Comparison of ENCODE assay signal across 15 cellular contexts in the genomic region with DNA sequence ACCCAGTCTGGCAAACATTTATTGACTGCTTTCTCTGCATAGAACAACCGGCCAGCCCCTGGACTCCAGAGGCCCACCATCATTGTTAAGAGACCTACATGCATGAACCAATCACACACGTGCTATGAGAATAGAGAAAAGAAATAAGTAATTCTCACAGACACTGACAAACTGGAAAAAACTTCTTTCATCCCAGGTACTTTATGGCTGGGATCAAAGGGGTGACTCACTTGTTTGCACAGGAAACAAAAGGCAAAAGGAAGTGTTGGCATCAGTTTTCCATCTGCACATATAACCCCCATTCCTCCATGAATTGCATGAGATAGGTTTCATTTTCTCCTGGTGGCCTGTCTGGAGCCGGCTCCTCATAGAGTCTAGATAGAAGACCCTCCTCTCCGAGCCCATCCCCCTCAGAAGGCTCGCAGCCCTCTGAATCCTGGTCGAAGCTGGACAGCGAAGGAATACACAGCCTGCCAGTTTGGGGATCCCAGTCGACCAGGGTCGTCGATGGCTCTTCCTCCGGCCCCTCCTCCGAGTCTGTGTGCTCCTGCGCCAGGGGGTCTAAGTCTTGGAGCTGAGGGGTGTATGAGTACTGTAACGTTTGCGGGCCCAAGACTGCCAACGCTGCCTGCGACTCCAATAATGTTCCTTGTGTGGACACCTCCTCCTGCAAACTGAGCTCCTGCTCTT. TPM values are rescaled to one million over a fixed set of nuclear protein-coding genes. Genes with fewer than 3 reads are reported as not detected.
DNase-seq lines count a peak whose midpoint lies in the region; ATAC-seq, FAIRE-seq and TF ChIP-seq lines count a peak whose summit lies in the region.
"Had no signal": no experiment of that assay in that cellular context is flagged by ENCODE, and none has a peak within 500 bp of the region (broad histone marks: within the 10 kb centered on the region; RNA-seq: fewer than 3 reads in every experiment).

No MANE protein-coding gene starts in this region.

- H3K4me3 ChIP-seq in PC-3 (ENCODE audit: low read length) (peak overlapping the region; percentile 46; the same call in 1 of the 2 replicates), hepatocyte (no peak overlapping the region), small intestine (ENCODE audit: low read depth in 1 of 2, low read length in 2 of 2) (no peak overlapping the region)

- no peaks in the 10 kb centered on the region for H3K9me2 ChIP-seq in PC-3 (replicated peaks; ENCODE audit: low read length)
- H3K9me2 ChIP-seq in hepatocyte (replicated peaks; ENCODE audit: insufficient read depth), result no peaks in the 10 kb centered on the region

- no peaks in the 10 kb centered on the region for H3K79me2 ChIP-seq in PC-3 (ENCODE audit: low read length)
- H3K79me2 ChIP-seq in hepatocyte, result no peaks in the 10 kb centered on the region

- DNase-seq in NCI-H2107 treated with DMSO at 0.1 percent for 48 hours (lab: John Stamatoyannopoulos, UW; ENCODE audit: unreplicated experiment) (peak; percentile 10), NCI-H2107 (lab: John Stamatoyannopoulos, UW) (no peak), PC-3 (peak; percentile 84), hepatocyte (ENCODE audit: low spot score) (peak; percentile 55), small intestine (peak; percentile 64), HCEC 1CT (no peak), GM19240 (ENCODE audit: insufficient read length, low spot score) (no peak)
- DNase-seq: 8988T; activated CD4-positive, alpha-beta memory T cell treated with anti-CD3 and anti-CD28 coated beads for 36 hours; activated naive CD8-positive, alpha-beta T cell treated with anti-CD3 and anti-CD28 coated beads, Interleukin-2, amount 10 ng/mL, durations not matched to agents 7 days and 5 days; IMR-90; naive thymus-derived CD4-positive, alpha-beta T cell; NCI-H524; stimulated activated CD4-positive, alpha-beta T cell treated with anti-CD3 and anti-CD28 coated beads, Interleukin-12 subunit alpha, Interleukin-12 subunit beta, amount 100 ng/mL, for 4 hours had no signal

- no peaks in the 10 kb centered on the region for H3F3A ChIP-seq in PC-3 (ENCODE audit: low read length, unreplicated experiment)

- H2AFZ ChIP-seq in PC-3 (ENCODE audit: low read length) (no peak overlapping the region; the same call in 1 of the 2 replicates), hepatocyte (peak overlapping the region; percentile 53)

- H3K36me3 ChIP-seq in PC-3 (ENCODE audit: low read depth, low read length) (no peaks in the 10 kb centered on the region), hepatocyte (replicated peaks; ENCODE audit: insufficient read depth, low read depth) (no peaks in the 10 kb centered on the region), small intestine (ENCODE audit: control insufficient read depth in 2 of 2, insufficient read depth in 2 of 2, low read length in 2 of 2) (no peaks in the 10 kb centered on the region)

- intact Hi-C loops in PC-3 (cut with micrococcal nuclease), result loop anchor here (2.0 kb wide), 1 partner anchor 25 kb away; no protein-coding TSS in a partner anchor

- ATAC-seq in PC-3 (peak; percentile 75), HG03460 (IDR thresholded peaks at IDR 0.05; ENCODE audit: unreplicated experiment) (no peak)
- ATAC-seq: naive thymus-derived CD4-positive, alpha-beta T cell had no signal

- no peaks in the 10 kb centered on the region for H3K27me3 ChIP-seq in PC-3 (ENCODE audit: low read length)
- no peaks in the 10 kb centered on the region for H3K27me3 ChIP-seq in hepatocyte
- H3K27me3 ChIP-seq in small intestine (ENCODE audit: control insufficient read depth in 2 of 2, insufficient read depth in 2 of 2, low read length in 2 of 2), result peaks cover 0 to 2% of the 10 kb centered on the region in 2 donors

- no peaks in the 10 kb centered on the region for H3K9me3 ChIP-seq in PC-3 (ENCODE audit: low read length)
- H3K9me3 ChIP-seq in hepatocyte (ENCODE audit: low read depth), result no peaks in the 10 kb centered on the region
- H3K9me3 ChIP-seq in small intestine (ENCODE audit: control insufficient read depth, low read depth), result no peaks in the 10 kb centered on the region

- H3K9ac ChIP-seq in PC-3 (ENCODE audit: low read length), result peak overlapping the region; percentile 72

- POLR2A ChIA-PET in PC-3 (lab: Charles Lee; ENCODE audit: unreplicated experiment), result interaction anchor here (0.6 kb wide), 1 partner anchor 27 kb away, joined by 5 read pairs; no protein-coding TSS in a partner anchor

- WGBS in hepatocyte (ENCODE audit: low lambda C conversion rate, missing lambda C conversion rate), result 35% methylated on average over 17 of the region's 17 CpGs
- WGBS in small intestine, 3 donors, result 49 to 63% (median 55%) methylated on average over 17 of the region's 17 CpGs

- H3K4me2 ChIP-seq in PC-3 (ENCODE audit: low read length), result peak overlapping the region; percentile 79
- peak overlapping the region; percentile 33 for H3K4me2 ChIP-seq in hepatocyte

- H3K4me1 ChIP-seq in PC-3 (ENCODE audit: insufficient read depth, low read length) (peaks cover 33% of the 10 kb centered on the region), hepatocyte (ENCODE audit: insufficient read depth) (no peaks in the 10 kb centered on the region), small intestine (ENCODE audit: control insufficient read depth in 2 of 2, insufficient read depth in 1 of 2, low read depth in 1 of 2, low read length in 1 of 2) (peaks cover 0 to 7% of the 10 kb centered on the region in 2 donors)

- CTCF ChIA-PET in PC-3 (lab: Charles Lee), result interaction anchor here (1.4 kb wide), 1 partner anchor 12 kb away, joined by 4 read pairs; no protein-coding TSS in a partner anchor

- BruUV-seq in PC-3 (replicated peaks; lab: Mats Ljungman, UMichigan), result TSS peak; percentile 91

- H4K20me1 ChIP-seq in PC-3 (ENCODE audit: low read length), result no peaks in the 10 kb centered on the region
- H4K20me1 ChIP-seq in hepatocyte (ENCODE audit: insufficient read depth, poor library complexity, severe bottlenecking), result no peaks in the 10 kb centered on the region

- no peak for FAIRE-seq in small intestine (lab: Jason Lieb, UNC)

- TF ChIP-seq CTCF in PC-3 (conservative IDR thresholded peaks at IDR 0.05; ENCODE audit: low read depth, low read length) (no peak), hepatocyte (IDR thresholded peaks at IDR 0.05; ENCODE audit: poor library complexity) (no peak)

- H3K27ac ChIP-seq in PC-3 (ENCODE audit: low read length) (peak overlapping the region; percentile 96), hepatocyte (peak overlapping the region; percentile 58), small intestine (ENCODE audit: low read depth in 1 of 2, low read length in 1 of 2) (peak overlapping the region in 1 of 2 donors; percentile 40)

RNA-seq across cellular contexts. Expression of gene IL20RA, which starts 43.3 kb away (rescaled TPM):
- 3.5 and 6.0 TPM in 2 replicates for total RNA-seq in PC-3 (2014; rRNA removed)
- 0.32 and 0.63 TPM in 2 replicates for total RNA-seq in hepatocyte
- polyA plus RNA-seq in hepatocyte, result 0.52 TPM in 1 of 2 replicates, not detected in the other
- 1 to 10 TPM in 2 of 3 donors, under 1 TPM in 1; 0.81 to 3.0 (median 1.8) TPM for polyA plus RNA-seq in small intestine
- total RNA-seq: activated CD4-positive, alpha-beta memory T cell treated with anti-CD3 and anti-CD28 coated beads for 36 hours; activated naive CD8-positive, alpha-beta T cell treated with anti-CD3 and anti-CD28 coated beads, Interleukin-2, amount 10 ng/mL, durations not matched to agents 7 days and 5 days; IMR-90; naive thymus-derived CD4-positive, alpha-beta T cell had no signal
- polyA plus RNA-seq: naive thymus-derived CD4-positive, alpha-beta T cell had no signal

Comparison
In these comparisons a context has a peak if more than half of its experiments do, and no peak if none do; other contexts are left out.
1. DNase-seq: peak in NCI-H2107 treated with DMSO at 0.1 percent for 48 hours (single experiment), PC-3 (single experiment), hepatocyte (single experiment) and small intestine (single experiment); none in NCI-H2107 (single experiment), HCEC 1CT (single experiment) and GM19240 (single experiment).